ENCODE assay signal across 1 cellular context in genomic region chr14:21192875-21193535, GRCh38.
TF ChIP-seq lines count a peak whose summit lies in the region.

No MANE protein-coding gene starts in this region.

TF ChIP-seq in H1, 55 proteins besides CTCF, POLR2A, EP300 and RAD21:
- TF ChIP-seq CHD7 (IDR thresholded peaks at IDR 0.05; ENCODE audit: insufficient replicate concordance, low read length) (no peak), EZH2 (IDR thresholded peaks at IDR 0.05; ENCODE audit: low read depth, low read length, severe bottlenecking) (no peak), CEBPB (IDR thresholded peaks at IDR 0.05; ENCODE audit: low read depth, low read length) (no peak)
